11 cellular contexts compared by ENCODE assay signal in genomic region chr16:1183235-1183907, GRCh38. TPM values are rescaled to one million over a fixed set of nuclear protein-coding genes. Genes with fewer than 3 reads are reported as not detected.
DNase-seq lines count a peak whose midpoint lies in the region; ATAC-seq, FAIRE-seq and TF ChIP-seq lines count a peak whose summit lies in the region.
"Had no signal": no experiment of that assay in that cellular context is flagged by ENCODE, and none has a peak within 500 bp of the region (broad histone marks: within the 10 kb centered on the region; RNA-seq: fewer than 3 reads in every experiment).

No MANE protein-coding gene starts in this region.

- H3K79me2 ChIP-seq in H1 (ENCODE audit: control insufficient read depth in 1 of 2, insufficient read depth in 2 of 2, low read length in 2 of 2) (peaks cover 0 to 3% of the 10 kb centered on the region in 2 experiments; a peak in 1 of 4 replicates), neural progenitor cell (ENCODE audit: low read depth) (no peaks in the 10 kb centered on the region)

- peak; percentile 92 for DNase-seq in NCI-H2227 (lab: John Stamatoyannopoulos, UW; ENCODE audit: unreplicated experiment)
- no peak for DNase-seq in H1 (ENCODE audit: low read depth in 1 of 2, low spot score in 2 of 2)
- DNase-seq in neural progenitor cell (ENCODE audit: low spot score), result peak; percentile 75
- no peak for DNase-seq in OCI-M2 (lab: John Stamatoyannopoulos, UW; ENCODE audit: unreplicated experiment)
- no peak for DNase-seq in upper lobe of right lung
- DNase-seq in left lobe of liver (ENCODE audit: low spot score), result no peak
- DNase-seq in NOMO-1 treated with dmso at 0.1 percent for 144 hours (lab: John Stamatoyannopoulos, UW; ENCODE audit: unreplicated experiment), result no peak
- DNase-seq: cerebellar nuclear complex had no signal

- H3K18ac ChIP-seq in H1 (ENCODE audit: extremely low read depth, low read length), result no peak overlapping the region

- CTCF ChIA-PET in H1 (lab: Charles Lee; ENCODE audit: partially characterized antibody), result interaction anchor here (1.0 to 4.7 kb wide), 4 partner anchors 10 to 24 kb away, joined by 3 to 16 read pairs (median 4); no protein-coding TSS in a partner anchor

- no peak overlapping the region for H3K14ac ChIP-seq in H1 (ENCODE audit: insufficient read length)

- H3K4me1 Mint-ChIP-seq in neural progenitor cell, result peaks cover 18% of the 10 kb centered on the region

- H3K27me3 ChIP-seq in BLaER1 (0 out of 2 replicates have a peak, but pooled peaks cover 6% of the 10 kb centered on the region), H1 (replicated peaks in 1 of 4; ENCODE audit: control insufficient read depth in 3 of 4, extremely low read depth in 1 of 4, insufficient read depth in 3 of 4, low read length in 3 of 4) (no peaks in the 10 kb centered on the region), neural progenitor cell (no peaks in the 10 kb centered on the region), upper lobe of right lung (no peaks in the 10 kb centered on the region)

- no peak overlapping the region for H2BK12ac ChIP-seq in H1 (ENCODE audit: low read depth, low read length)

- H2AFZ ChIP-seq in H1 (ENCODE audit: low read length) (no peak overlapping the region), neural progenitor cell (replicated peaks) (no peak overlapping the region)

- H3K9ac ChIP-seq in BLaER1, result no peak overlapping the region; the same call in 1 of the 2 replicates
- no peak overlapping the region for H3K9ac ChIP-seq in H1 (replicated peaks in 1 of 4; ENCODE audit: extremely low read depth in 1 of 4, low read depth in 3 of 4, low read length in 3 of 4)
- no peak overlapping the region for H3K9ac ChIP-seq in neural progenitor cell

- TF ChIP-seq EP300 in H1 (IDR thresholded peaks at IDR 0.05; ENCODE audit: borderline replicate concordance in 1 of 2, low read depth in 2 of 2, low read length in 2 of 2), result no peak

- H2BK15ac ChIP-seq in H1 (ENCODE audit: low read length), result no peak overlapping the region

- H3F3A ChIP-seq in neural progenitor cell (ENCODE audit: low read depth), result no peaks in the 10 kb centered on the region

- no peaks in the 10 kb centered on the region for H3K23me2 ChIP-seq in H1 (ENCODE audit: low read depth, low read length)

- H4K8ac ChIP-seq in H1 (ENCODE audit: extremely low read depth, insufficient read depth, low read length), result peak overlapping the region; percentile 3; the same call in 1 of the 2 replicates

- peaks cover 8% of the 10 kb centered on the region; the same call in 1 of the 2 replicates for H3K36me3 ChIP-seq in BLaER1
- no peaks in the 10 kb centered on the region; a peak in 1 of 8 replicates for H3K36me3 ChIP-seq in H1 (ENCODE audit: control insufficient read depth in 2 of 4, insufficient read depth in 4 of 4, low read length in 3 of 4)
- H3K36me3 ChIP-seq in neural progenitor cell, result no peaks in the 10 kb centered on the region
- H3K36me3 ChIP-seq in upper lobe of right lung, result no peaks in the 10 kb centered on the region

- no peak overlapping the region for H3K56ac ChIP-seq in H1 (replicated peaks; ENCODE audit: insufficient read length, low read depth, low read length)

- H3K9me3 Mint-ChIP-seq in neural progenitor cell, result no peaks in the 10 kb centered on the region

- no peak for TF ChIP-seq CTCF in H1 (IDR thresholded peaks at IDR 0.05; ENCODE audit: control extremely low read depth in 1 of 3, insufficient read depth in 1 of 3, low read depth in 1 of 3, low read length in 3 of 3)
- no peak for TF ChIP-seq CTCF in neural progenitor cell (IDR thresholded peaks at IDR 0.05)
- no peak for TF ChIP-seq CTCF in upper lobe of right lung (IDR thresholded peaks at IDR 0.05)

- H3K4me1 ChIP-seq in BLaER1 (peaks cover 71% of the 10 kb centered on the region), H1 (replicated peaks in 1 of 4; ENCODE audit: control insufficient read depth in 3 of 4, insufficient read depth in 4 of 4, low read length in 3 of 4) (peaks cover 0 to 3% (median under 1%) of the 10 kb centered on the region in 4 experiments; a peak in 4 of 7 replicates), neural progenitor cell (peaks cover 3% of the 10 kb centered on the region), upper lobe of right lung (peaks cover 20% of the 10 kb centered on the region)

- no peak overlapping the region for H2BK20ac ChIP-seq in H1 (ENCODE audit: low read length)

- H2BK5ac ChIP-seq in H1 (ENCODE audit: low read depth, low read length), result no peak overlapping the region

- H2BK120ac ChIP-seq in H1 (replicated peaks; ENCODE audit: low read depth, low read length), result no peak overlapping the region

- ATAC-seq in upper lobe of right lung (no peak), left lobe of liver (no peak)

- H3K4me2 ChIP-seq in BLaER1 (peak overlapping the region; percentile 98), H1 (ENCODE audit: insufficient read depth in 1 of 2, low read depth in 2 of 2, low read length in 2 of 2) (no peak overlapping the region), neural progenitor cell (peak overlapping the region; percentile 54)

- peaks cover 7% of the 10 kb centered on the region for H3K79me1 ChIP-seq in H1 (ENCODE audit: low read depth, low read length)

- H3K27ac Mint-ChIP-seq in neural progenitor cell, result no peak overlapping the region

- no peak overlapping the region for H3K23ac ChIP-seq in H1 (ENCODE audit: insufficient read length)

- peaks cover 2% of the 10 kb centered on the region for H3K27me3 Mint-ChIP-seq in neural progenitor cell (ENCODE audit: insufficient read depth, low read depth)

- WGBS in H1 (ENCODE audit: extremely low coverage in 1 of 2, insufficient coverage in 1 of 2, insufficient read length in 1 of 2, insufficient replicate concordance in 2 of 2, low coverage in 1 of 2, low lambda C conversion rate in 2 of 2, missing lambda C conversion rate in 1 of 2), 2 experiments, result 88% methylated on average over 24 of the region's 37 CpGs; no CpG with 5 or more reads in 1 of the 2 experiments

- TF ChIP-seq RAD21 in H1 (IDR thresholded peaks at IDR 0.05 in 1 of 2, conservative IDR thresholded peaks at IDR 0.05 in 1 of 2; ENCODE audit: low read depth in 2 of 2, low read length in 2 of 2), result no peak

- no peak overlapping the region for H4K5ac ChIP-seq in H1 (ENCODE audit: insufficient read length, low read depth, low read length)

- H4K20me1 ChIP-seq in BLaER1 (peaks cover 98% of the 10 kb centered on the region), H1 (replicated peaks in 1 of 2; ENCODE audit: control insufficient read depth in 1 of 2, insufficient read depth in 2 of 2, low read length in 2 of 2) (peaks cover 19 to 31% of the 10 kb centered on the region in 2 experiments), neural progenitor cell (ENCODE audit: low read depth) (peaks cover 85% of the 10 kb centered on the region)

- POLR2A ChIA-PET in H1 (lab: Charles Lee; ENCODE audit: partially characterized antibody), result no interaction called here

- H4K91ac ChIP-seq in H1 (replicated peaks; ENCODE audit: insufficient read length, low read length), result no peak overlapping the region

- H3K27ac ChIP-seq in BLaER1, result no peak overlapping the region
- no peak overlapping the region for H3K27ac ChIP-seq in H1 (ENCODE audit: low read depth, low read length)
- H3K27ac ChIP-seq in neural progenitor cell, result no peak overlapping the region
- no peak overlapping the region for H3K27ac ChIP-seq in upper lobe of right lung

- H3K4me3 ChIP-seq in BLaER1 (peak overlapping the region; percentile 50), H1 (ENCODE audit: extremely low read depth in 1 of 4, insufficient read depth in 2 of 4, low read depth in 3 of 4, low read length in 4 of 4) (no peak overlapping the region), neural progenitor cell (no peak overlapping the region), upper lobe of right lung (no peak overlapping the region)

- H3K4ac ChIP-seq in H1 (replicated peaks; ENCODE audit: insufficient read length, low read depth, low read length), result no peak overlapping the region

- H3K36me3 Mint-ChIP-seq in neural progenitor cell, result no peaks in the 10 kb centered on the region

- no peak for TF ChIP-seq POLR2A in H1 (IDR thresholded peaks at IDR 0.05; ENCODE audit: control extremely low read depth in 1 of 2, low read depth in 2 of 2, low read length in 2 of 2)

- intact Hi-C loops in upper lobe of right lung (cut with DNase I), result no loop called here

- no peak overlapping the region for H2AK5ac ChIP-seq in H1 (ENCODE audit: low read depth, low read length)

- no peaks in the 10 kb centered on the region for H3K9me3 ChIP-seq in BLaER1
- H3K9me3 ChIP-seq in H1 (ENCODE audit: insufficient read depth in 2 of 2, low read depth in 1 of 2, low read length in 1 of 2), result no peaks in the 10 kb centered on the region
- no peaks in the 10 kb centered on the region for H3K9me3 ChIP-seq in neural progenitor cell (ENCODE audit: low read depth)
- no peaks in the 10 kb centered on the region for H3K9me3 ChIP-seq in upper lobe of right lung

- FAIRE-seq in H1 (lab: Jason Lieb, UNC), result no peak

- no peak overlapping the region for H3K4me3 Mint-ChIP-seq in neural progenitor cell

RNA-seq across cellular contexts. Expression of gene CACNA1H, which starts 30.5 kb away (rescaled TPM):
- 27.2 and 28.7 TPM in 2 replicates for total RNA-seq in H1 (2021; fragmentation: NEBNext Ultra II Directional; extraction: Animal tissue kit (Norgen Biotek cat#: 25700))
- polyA plus RNA-seq in H1 (2011; rRNA removed), result 14.0 and 27.4 TPM in 2 replicates
- 21.0 TPM for polyA plus RNA-seq in H1 (2011; cell fraction: cytosol; rRNA removed)
- polyA plus RNA-seq in H1 (2011; cell fraction: nucleus; rRNA removed), result 192 TPM
- polyA plus RNA-seq in H1 (2012, experiment 1 of 2), result 17.0 to 33.1 TPM (median 28.7 TPM) in 4 replicates
- 13.4 TPM for polyA plus RNA-seq in H1 (2012, experiment 2 of 2)
- polyA plus RNA-seq in H1 (2013, experiment 1 of 2), result 23.4 TPM
- 21.4 TPM for polyA plus RNA-seq in H1 (2013, experiment 2 of 2)
- 19.8 and 20.5 TPM in 2 replicates for polyA minus RNA-seq in H1 (2011; rRNA and poly(A)+ RNA removed)
- 16.3 TPM for polyA minus RNA-seq in H1 (2011; cell fraction: cytosol; rRNA and poly(A)+ RNA removed)
- 43.3 TPM for polyA minus RNA-seq in H1 (2011; cell fraction: nucleus; rRNA and poly(A)+ RNA removed)
- total RNA-seq in neural progenitor cell (ENCODE audit: low replicate concordance) (9.5 and 32.6 TPM in 2 replicates), upper lobe of right lung (10.9 TPM), left lobe of liver (4.2 TPM)

RNA-seq across cellular contexts. Expression of gene TPSG1, which starts 41.7 kb away (rescaled TPM):
- not detected in 2 replicates for total RNA-seq in H1 (2021; fragmentation: NEBNext Ultra II Directional; extraction: Animal tissue kit (Norgen Biotek cat#: 25700))
- not detected in 2 replicates for polyA plus RNA-seq in H1 (2011; rRNA removed)
- polyA plus RNA-seq in H1 (2011; cell fraction: cytosol; rRNA removed), result not detected
- not detected for polyA plus RNA-seq in H1 (2011; cell fraction: nucleus; rRNA removed)
- 0.55 to 0.76 TPM (median 0.67 TPM) in 4 replicates for polyA plus RNA-seq in H1 (2012, experiment 1 of 2)
- polyA plus RNA-seq in H1 (2012, experiment 2 of 2), result not detected
- polyA plus RNA-seq in H1 (2013, experiment 1 of 2), result not detected
- not detected for polyA plus RNA-seq in H1 (2013, experiment 2 of 2)
- not detected in 2 replicates for polyA minus RNA-seq in H1 (2011; rRNA and poly(A)+ RNA removed)
- not detected for polyA minus RNA-seq in H1 (2011; cell fraction: cytosol; rRNA and poly(A)+ RNA removed)
- not detected for polyA minus RNA-seq in H1 (2011; cell fraction: nucleus; rRNA and poly(A)+ RNA removed)
- not detected in 2 replicates for total RNA-seq in neural progenitor cell (ENCODE audit: low replicate concordance)
- total RNA-seq in upper lobe of right lung, result 2.3 TPM
- 0.15 TPM for total RNA-seq in left lobe of liver
- total RNA-seq: skeletal muscle tissue; T-helper 2 cell treated with Interferon-gamma antibody and Interleukin-4, amounts not matched to agents 100 ng/mL and 5 ng/mL, for 36 hours had no signal

RNA-seq across cellular contexts. Expression of gene TPSB2, which starts 46.6 kb away (rescaled TPM):
- total RNA-seq in H1 (2021; fragmentation: NEBNext Ultra II Directional; extraction: Animal tissue kit (Norgen Biotek cat#: 25700)), result not detected in 2 replicates
- polyA plus RNA-seq in H1 (2011; rRNA removed), result 0.08 TPM in 1 of 2 replicates, not detected in the other
- polyA plus RNA-seq in H1 (2011; cell fraction: cytosol; rRNA removed), result 0.06 TPM
- 0.50 TPM for polyA plus RNA-seq in H1 (2011; cell fraction: nucleus; rRNA removed)
- not detected in 4 replicates for polyA plus RNA-seq in H1 (2012, experiment 1 of 2)
- not detected for polyA plus RNA-seq in H1 (2012, experiment 2 of 2)
- polyA plus RNA-seq in H1 (2013, experiment 1 of 2), result not detected
- polyA plus RNA-seq in H1 (2013, experiment 2 of 2), result not detected
- polyA minus RNA-seq in H1 (2011; rRNA and poly(A)+ RNA removed), result not detected in 2 replicates
- not detected for polyA minus RNA-seq in H1 (2011; cell fraction: cytosol; rRNA and poly(A)+ RNA removed)
- not detected for polyA minus RNA-seq in H1 (2011; cell fraction: nucleus; rRNA and poly(A)+ RNA removed)
- total RNA-seq in neural progenitor cell (ENCODE audit: low replicate concordance) (not detected in 2 replicates), upper lobe of right lung (181 TPM), left lobe of liver (1.6 TPM)
- total RNA-seq: skeletal muscle tissue; T-helper 2 cell treated with Interferon-gamma antibody and Interleukin-4, amounts not matched to agents 100 ng/mL and 5 ng/mL, for 36 hours had no signal

RNA-seq across cellular contexts. Expression of gene TPSAB1, which starts 57.1 kb away (rescaled TPM):
- total RNA-seq in H1 (2021; fragmentation: NEBNext Ultra II Directional; extraction: Animal tissue kit (Norgen Biotek cat#: 25700)), result not detected in 2 replicates
- polyA plus RNA-seq in H1 (2011; rRNA removed), result 0.09 TPM in 2 replicates
- polyA plus RNA-seq in H1 (2011; cell fraction: cytosol; rRNA removed), result 0.12 TPM
- polyA plus RNA-seq in H1 (2011; cell fraction: nucleus; rRNA removed), result 1.5 TPM
- not detected in 4 replicates for polyA plus RNA-seq in H1 (2012, experiment 1 of 2)
- not detected for polyA plus RNA-seq in H1 (2012, experiment 2 of 2)
- not detected for polyA plus RNA-seq in H1 (2013, experiment 1 of 2)
- not detected for polyA plus RNA-seq in H1 (2013, experiment 2 of 2)
- not detected in 2 replicates for polyA minus RNA-seq in H1 (2011; rRNA and poly(A)+ RNA removed)
- polyA minus RNA-seq in H1 (2011; cell fraction: cytosol; rRNA and poly(A)+ RNA removed), result not detected
- not detected for polyA minus RNA-seq in H1 (2011; cell fraction: nucleus; rRNA and poly(A)+ RNA removed)
- not detected in 2 replicates for total RNA-seq in neural progenitor cell (ENCODE audit: low replicate concordance)
- 122 TPM for total RNA-seq in upper lobe of right lung
- total RNA-seq in left lobe of liver, result 1.6 TPM
- total RNA-seq: T-helper 2 cell treated with Interferon-gamma antibody and Interleukin-4, amounts not matched to agents 100 ng/mL and 5 ng/mL, for 36 hours had no signal

Comparison
In these comparisons a context has a peak if more than half of its experiments do, and no peak if none do; other contexts are left out.
1. H3K4me2 ChIP-seq: peak in BLaER1 (single experiment) and neural progenitor cell (single experiment); none in H1 (0 of 2).
2. DNase-seq: peak in NCI-H2227 (single experiment) and neural progenitor cell (single experiment); none in H1 (0 of 2), OCI-M2 (single experiment), upper lobe of right lung (single experiment), left lobe of liver (single experiment) and NOMO-1 treated with dmso at 0.1 percent for 144 hours (single experiment).
3. RNA of gene TPSB2, which starts 46.6 kb away (total RNA-seq): 181 TPM in upper lobe of right lung (single experiment); 1.6 TPM in left lobe of liver (single experiment), not detected in H1 and not detected in neural progenitor cell; every median in the first group is over 10 times any median in the second.